In the genomic region with DNA sequence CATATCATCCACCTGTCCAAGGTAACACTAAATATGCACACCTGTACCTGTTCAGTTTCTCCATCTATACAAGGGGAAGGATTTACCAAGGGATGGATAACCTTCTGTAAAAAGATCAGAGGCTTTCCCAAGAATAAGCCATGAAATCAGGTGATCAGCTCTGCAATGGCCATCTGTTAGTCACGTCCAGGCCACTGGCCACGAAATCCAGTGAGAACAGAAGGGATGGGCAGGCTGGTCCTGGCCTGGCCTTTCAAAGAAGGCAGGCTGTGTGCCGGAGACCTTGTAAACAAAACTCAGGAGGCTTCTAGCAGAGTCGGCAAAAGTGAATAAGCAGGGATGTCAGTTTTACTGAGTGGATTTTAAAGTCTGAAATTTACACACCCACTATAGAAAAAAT, we compare ENCODE assay signal across 1 cellular context.
TF ChIP-seq lines count a peak whose summit lies in the region.

No MANE protein-coding gene starts in this region.

TF ChIP-seq in HEK293, 187 proteins besides CTCF, POLR2A, EP300 and RAD21 (continued from another document):
- TF ChIP-seq, protein P1, sequence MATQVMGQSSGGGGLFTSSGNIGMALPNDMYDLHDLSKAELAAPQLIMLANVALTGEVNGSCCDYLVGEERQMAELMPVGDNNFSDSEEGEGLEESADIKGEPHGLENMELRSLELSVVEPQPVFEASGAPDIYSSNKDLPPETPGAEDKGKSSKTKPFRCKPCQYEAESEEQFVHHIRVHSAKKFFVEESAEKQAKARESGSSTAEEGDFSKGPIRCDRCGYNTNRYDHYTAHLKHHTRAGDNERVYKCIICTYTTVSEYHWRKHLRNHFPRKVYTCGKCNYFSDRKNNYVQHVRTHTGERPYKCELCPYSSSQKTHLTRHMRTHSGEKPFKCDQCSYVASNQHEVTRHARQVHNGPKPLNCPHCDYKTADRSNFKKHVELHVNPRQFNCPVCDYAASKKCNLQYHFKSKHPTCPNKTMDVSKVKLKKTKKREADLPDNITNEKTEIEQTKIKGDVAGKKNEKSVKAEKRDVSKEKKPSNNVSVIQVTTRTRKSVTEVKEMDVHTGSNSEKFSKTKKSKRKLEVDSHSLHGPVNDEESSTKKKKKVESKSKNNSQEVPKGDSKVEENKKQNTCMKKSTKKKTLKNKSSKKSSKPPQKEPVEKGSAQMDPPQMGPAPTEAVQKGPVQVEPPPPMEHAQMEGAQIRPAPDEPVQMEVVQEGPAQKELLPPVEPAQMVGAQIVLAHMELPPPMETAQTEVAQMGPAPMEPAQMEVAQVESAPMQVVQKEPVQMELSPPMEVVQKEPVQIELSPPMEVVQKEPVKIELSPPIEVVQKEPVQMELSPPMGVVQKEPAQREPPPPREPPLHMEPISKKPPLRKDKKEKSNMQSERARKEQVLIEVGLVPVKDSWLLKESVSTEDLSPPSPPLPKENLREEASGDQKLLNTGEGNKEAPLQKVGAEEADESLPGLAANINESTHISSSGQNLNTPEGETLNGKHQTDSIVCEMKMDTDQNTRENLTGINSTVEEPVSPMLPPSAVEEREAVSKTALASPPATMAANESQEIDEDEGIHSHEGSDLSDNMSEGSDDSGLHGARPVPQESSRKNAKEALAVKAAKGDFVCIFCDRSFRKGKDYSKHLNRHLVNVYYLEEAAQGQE (tag by site-specific recombination; IDR thresholded peaks at IDR 0.05): no peak
- no peak for TF ChIP-seq ZNF24 (tag by site-specific recombination; IDR thresholded peaks at IDR 0.05)
- no peak for TF ChIP-seq ZNF629 (tag by site-specific recombination; IDR thresholded peaks at IDR 0.05)
- TF ChIP-seq ZFP69B (tag by site-specific recombination; IDR thresholded peaks at IDR 0.05): no peak
- no peak for TF ChIP-seq ZNF302 (tag by site-specific recombination; IDR thresholded peaks at IDR 0.05; ENCODE audit: low read depth)
